1 cellular context compared by ENCODE assay signal in the genomic region with DNA sequence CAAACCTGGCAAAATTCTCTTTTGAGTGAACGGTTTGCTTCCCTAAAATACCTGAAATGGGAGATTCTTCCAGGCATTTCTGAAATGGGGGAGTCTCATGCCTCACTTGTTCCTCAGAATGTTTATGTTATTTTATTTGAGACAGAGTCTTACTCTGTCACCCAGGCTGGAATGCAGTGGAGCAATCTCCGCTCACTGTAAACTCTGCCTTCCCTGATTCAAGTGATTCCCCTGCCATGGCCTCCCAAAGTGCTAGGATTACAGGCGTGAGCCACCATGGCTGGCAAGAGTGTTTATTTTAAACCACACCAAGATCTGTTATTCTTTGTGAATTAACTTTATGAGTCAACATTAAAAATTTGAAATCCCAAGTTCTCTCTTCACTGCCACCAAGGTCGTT.
TF ChIP-seq lines count a peak whose summit lies in the region.

No MANE protein-coding gene starts in this region.

TF ChIP-seq in HCT116, 20 proteins besides CTCF, POLR2A, EP300 and RAD21 (continued from another document):
- TF ChIP-seq, protein P1, sequence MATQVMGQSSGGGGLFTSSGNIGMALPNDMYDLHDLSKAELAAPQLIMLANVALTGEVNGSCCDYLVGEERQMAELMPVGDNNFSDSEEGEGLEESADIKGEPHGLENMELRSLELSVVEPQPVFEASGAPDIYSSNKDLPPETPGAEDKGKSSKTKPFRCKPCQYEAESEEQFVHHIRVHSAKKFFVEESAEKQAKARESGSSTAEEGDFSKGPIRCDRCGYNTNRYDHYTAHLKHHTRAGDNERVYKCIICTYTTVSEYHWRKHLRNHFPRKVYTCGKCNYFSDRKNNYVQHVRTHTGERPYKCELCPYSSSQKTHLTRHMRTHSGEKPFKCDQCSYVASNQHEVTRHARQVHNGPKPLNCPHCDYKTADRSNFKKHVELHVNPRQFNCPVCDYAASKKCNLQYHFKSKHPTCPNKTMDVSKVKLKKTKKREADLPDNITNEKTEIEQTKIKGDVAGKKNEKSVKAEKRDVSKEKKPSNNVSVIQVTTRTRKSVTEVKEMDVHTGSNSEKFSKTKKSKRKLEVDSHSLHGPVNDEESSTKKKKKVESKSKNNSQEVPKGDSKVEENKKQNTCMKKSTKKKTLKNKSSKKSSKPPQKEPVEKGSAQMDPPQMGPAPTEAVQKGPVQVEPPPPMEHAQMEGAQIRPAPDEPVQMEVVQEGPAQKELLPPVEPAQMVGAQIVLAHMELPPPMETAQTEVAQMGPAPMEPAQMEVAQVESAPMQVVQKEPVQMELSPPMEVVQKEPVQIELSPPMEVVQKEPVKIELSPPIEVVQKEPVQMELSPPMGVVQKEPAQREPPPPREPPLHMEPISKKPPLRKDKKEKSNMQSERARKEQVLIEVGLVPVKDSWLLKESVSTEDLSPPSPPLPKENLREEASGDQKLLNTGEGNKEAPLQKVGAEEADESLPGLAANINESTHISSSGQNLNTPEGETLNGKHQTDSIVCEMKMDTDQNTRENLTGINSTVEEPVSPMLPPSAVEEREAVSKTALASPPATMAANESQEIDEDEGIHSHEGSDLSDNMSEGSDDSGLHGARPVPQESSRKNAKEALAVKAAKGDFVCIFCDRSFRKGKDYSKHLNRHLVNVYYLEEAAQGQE (IDR thresholded peaks at IDR 0.05; ENCODE audit: low read depth) = no peak
